Comparison of ENCODE assay signal across 9 cellular contexts in the genomic region with DNA sequence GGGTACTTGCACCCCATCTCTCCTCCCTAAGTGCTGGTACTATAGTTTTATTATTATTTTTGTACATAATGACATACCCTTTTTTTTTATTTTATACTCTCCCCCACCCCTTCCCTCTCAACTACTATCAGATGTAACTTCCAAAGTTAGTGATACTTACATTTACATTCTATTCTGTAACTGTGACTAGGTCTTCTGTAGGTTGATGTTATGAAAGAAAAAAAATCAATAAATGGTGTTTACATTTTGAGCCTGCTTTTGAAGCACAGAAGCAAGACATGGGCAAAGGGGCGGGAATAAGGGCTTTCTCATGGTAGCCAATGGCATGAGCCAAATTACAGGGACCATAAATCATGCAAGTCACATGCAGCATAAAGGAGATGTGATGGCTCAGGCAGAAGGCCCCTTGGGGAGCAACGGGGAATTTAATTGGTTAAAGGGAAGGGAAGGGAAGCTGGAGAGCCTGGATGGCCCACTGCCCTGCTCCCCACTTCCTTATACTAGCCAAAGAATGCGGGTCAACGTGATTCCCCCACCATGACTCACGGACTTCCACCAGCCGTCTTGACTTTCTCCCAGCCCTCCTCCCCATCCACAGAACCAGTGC. TPM values are rescaled to one million over a fixed set of nuclear protein-coding genes. Genes with fewer than 3 reads are reported as not detected.
DNase-seq lines count a peak whose midpoint lies in the region; ATAC-seq and TF ChIP-seq lines count a peak whose summit lies in the region.
"Had no signal": no experiment of that assay in that cellular context is flagged by ENCODE, and none has a peak within 500 bp of the region (broad histone marks: within the 10 kb centered on the region; RNA-seq: fewer than 3 reads in every experiment).

No MANE protein-coding gene starts in this region.

- H3K9ac ChIP-seq in Karpas-422 (ENCODE audit: low read length) (no peak overlapping the region), neural progenitor cell (no peak overlapping the region)

- H3K4me1 Mint-ChIP-seq in Calu3 (ENCODE audit: low read depth, unreplicated experiment) (peaks cover 62% of the 10 kb centered on the region), neural progenitor cell (peaks cover 17% of the 10 kb centered on the region)
- H3K4me1 Mint-ChIP-seq in effector memory CD8-positive, alpha-beta T cell (ENCODE audit: low read depth in 2 of 2): peaks cover 17 to 25% of the 10 kb centered on the region in 2 donors

- DNase-seq in Calu3: peak; percentile 97
- peak; percentile 67 for DNase-seq in Karpas-422
- DNase-seq in astrocyte of the hippocampus (ENCODE audit: low read depth, low spot score): peak; percentile 83
- DNase-seq in neural progenitor cell (ENCODE audit: low spot score): no peak
- no peak for DNase-seq in effector memory CD8-positive, alpha-beta T cell
- DNase-seq in NCI-H2196 treated with DMSO at 0.1 percent for 48 hours (lab: John Stamatoyannopoulos, UW; ENCODE audit: unreplicated experiment): no peak
- no peak for DNase-seq in stimulated activated CD4-positive, alpha-beta T cell treated with anti-CD3 and anti-CD28 coated beads, Interleukin-2, amount 100 ng/mL, for 48 hours
- no peak for DNase-seq in NCI-H1092 treated with DMSO at 0.1 percent for 48 hours (lab: John Stamatoyannopoulos, UW)

- ATAC-seq in effector memory CD8-positive, alpha-beta T cell (replicated peaks): no peak

- CTCF ChIA-PET in Calu3 (lab: Charles Lee): interaction anchor here (0.6 to 5.4 kb wide), 3 partner anchors 26 to 211 kb away, joined by 3 to 36 read pairs (median 4); a partner anchor contains a TSS

- intact Hi-C loops in Calu3 (cut with micrococcal nuclease; ENCODE audit: unreplicated experiment): loop anchor here (5.0 kb wide), 1 partner anchor 54 kb away; a partner anchor contains a TSS

- H3K27me3 Mint-ChIP-seq in Calu3 (ENCODE audit: unreplicated experiment) (no peaks in the 10 kb centered on the region), neural progenitor cell (ENCODE audit: insufficient read depth, low read depth) (no peaks in the 10 kb centered on the region)
- H3K27me3 Mint-ChIP-seq in effector memory CD8-positive, alpha-beta T cell: no peaks in the 10 kb centered on the region

- no peak overlapping the region for H2AFZ ChIP-seq in Karpas-422 (ENCODE audit: low read length)
- H2AFZ ChIP-seq in neural progenitor cell (replicated peaks): no peak overlapping the region

- H3K36me3 ChIP-seq in Karpas-422 (ENCODE audit: insufficient read depth, low read length) (no peaks in the 10 kb centered on the region), neural progenitor cell (no peaks in the 10 kb centered on the region)

- H3K4me2 ChIP-seq in Karpas-422 (ENCODE audit: low read depth, low read length, poor library complexity, severe bottlenecking) (no peak overlapping the region), neural progenitor cell (no peak overlapping the region)

- no peak overlapping the region for H3K4me3 ChIP-seq in Karpas-422 (ENCODE audit: low read length)
- no peak overlapping the region for H3K4me3 ChIP-seq in neural progenitor cell

- H3K36me3 Mint-ChIP-seq in Calu3 (ENCODE audit: insufficient read depth, unreplicated experiment) (peaks cover 36% of the 10 kb centered on the region), neural progenitor cell (peaks cover 2% of the 10 kb centered on the region)
- H3K36me3 Mint-ChIP-seq in effector memory CD8-positive, alpha-beta T cell (ENCODE audit: insufficient read depth): peaks cover 11% of the 10 kb centered on the region

- H3K27ac ChIP-seq in Karpas-422 (ENCODE audit: low read length): no peak overlapping the region
- H3K27ac ChIP-seq in neural progenitor cell: no peak overlapping the region
- H3K27ac ChIP-seq: VCaP had no signal

- H3K27me3 ChIP-seq in Karpas-422 (ENCODE audit: low read length) (no peaks in the 10 kb centered on the region), neural progenitor cell (peaks cover 16% of the 10 kb centered on the region)

- no peaks in the 10 kb centered on the region for H3K9me2 ChIP-seq in Karpas-422 (replicated peaks; ENCODE audit: insufficient read depth, low read length)

- H3K9me3 Mint-ChIP-seq in Calu3 (ENCODE audit: low read depth, unreplicated experiment): peaks cover 2% of the 10 kb centered on the region
- peaks cover 17% of the 10 kb centered on the region for H3K9me3 Mint-ChIP-seq in neural progenitor cell
- peaks cover 1 to 6% of the 10 kb centered on the region in 2 donors for H3K9me3 Mint-ChIP-seq in effector memory CD8-positive, alpha-beta T cell

- TF ChIP-seq CTCF in Calu3 (IDR thresholded peaks at IDR 0.05; ENCODE audit: unreplicated experiment): no peak
- no peak for TF ChIP-seq CTCF in neural progenitor cell (IDR thresholded peaks at IDR 0.05)

- H3K4me3 Mint-ChIP-seq in Calu3 (ENCODE audit: low read depth, unreplicated experiment): peak overlapping the region; percentile 87
- H3K4me3 Mint-ChIP-seq in neural progenitor cell: peak overlapping the region; percentile 3
- H3K4me3 Mint-ChIP-seq in effector memory CD8-positive, alpha-beta T cell: peak overlapping the region in 1 of 2 donors; percentile 22

- H3K27ac Mint-ChIP-seq in Calu3 (ENCODE audit: unreplicated experiment): peak overlapping the region; percentile 88
- H3K27ac Mint-ChIP-seq in neural progenitor cell: no peak overlapping the region
- H3K27ac Mint-ChIP-seq in effector memory CD8-positive, alpha-beta T cell: peak overlapping the region in 1 of 2 donors; percentile 29

- no TSS peak for BruUV-seq in Calu3 (replicated peaks; lab: Mats Ljungman, UMichigan)

- H3K9me3 ChIP-seq in Karpas-422 (ENCODE audit: low read length) (no peaks in the 10 kb centered on the region), neural progenitor cell (ENCODE audit: low read depth) (no peaks in the 10 kb centered on the region)

- peaks cover 19% of the 10 kb centered on the region for H3K79me2 ChIP-seq in Karpas-422 (ENCODE audit: low read length)
- H3K79me2 ChIP-seq in neural progenitor cell (ENCODE audit: low read depth): no peaks in the 10 kb centered on the region

- H4K20me1 ChIP-seq in Karpas-422 (ENCODE audit: insufficient read depth, low read depth, low read length): no peaks in the 10 kb centered on the region
- no peaks in the 10 kb centered on the region for H4K20me1 ChIP-seq in neural progenitor cell (ENCODE audit: low read depth)

- H3K4me1 ChIP-seq in Karpas-422 (ENCODE audit: low read length) (peaks cover 50% of the 10 kb centered on the region), neural progenitor cell (peaks cover 13% of the 10 kb centered on the region)

- H3F3A ChIP-seq in neural progenitor cell (ENCODE audit: low read depth): peaks cover 17% of the 10 kb centered on the region

RNA-seq across cellular contexts. Expression of a gene that starts 2.4 kb away (rescaled TPM):
- total RNA-seq in Calu3 (2022): 148 and 156 TPM in 2 replicates
- 63.5 and 67.7 TPM in 2 replicates for total RNA-seq in Karpas-422 (2014; rRNA removed; shearing (Covaris generic); ENCODE audit: low replicate concordance)
- 15.2 and 28.8 TPM in 2 replicates for total RNA-seq in neural progenitor cell (ENCODE audit: low replicate concordance)

RNA-seq across cellular contexts. Expression of a gene that starts 26.3 kb away (rescaled TPM):
- 205 and 212 TPM in 2 replicates for total RNA-seq in Calu3 (2022)
- total RNA-seq in Karpas-422 (2014; rRNA removed; shearing (Covaris generic); ENCODE audit: low replicate concordance): 53.3 and 68.0 TPM in 2 replicates
- 57.0 and 63.8 TPM in 2 replicates for total RNA-seq in neural progenitor cell (ENCODE audit: low replicate concordance)

RNA-seq across cellular contexts. Expression of a gene that starts 45.0 kb away (rescaled TPM):
- total RNA-seq in Calu3 (2022): not detected in 2 replicates
- total RNA-seq in Karpas-422 (2014; rRNA removed; shearing (Covaris generic); ENCODE audit: low replicate concordance): not detected in 2 replicates
- total RNA-seq in neural progenitor cell (ENCODE audit: low replicate concordance): not detected in 2 replicates

RNA-seq across cellular contexts. Expression of a gene that starts 50.6 kb away (rescaled TPM):
- total RNA-seq in Calu3 (2022): 32.6 and 33.5 TPM in 2 replicates
- 10.6 and 18.8 TPM in 2 replicates for total RNA-seq in Karpas-422 (2014; rRNA removed; shearing (Covaris generic); ENCODE audit: low replicate concordance)
- 26.6 and 31.3 TPM in 2 replicates for total RNA-seq in neural progenitor cell (ENCODE audit: low replicate concordance)

RNA-seq across cellular contexts. Expression of a gene that starts 50.7 kb away (rescaled TPM):
- total RNA-seq in Calu3 (2022): 79.0 and 84.0 TPM in 2 replicates
- total RNA-seq in Karpas-422 (2014; rRNA removed; shearing (Covaris generic); ENCODE audit: low replicate concordance): 22.3 and 48.6 TPM in 2 replicates
- total RNA-seq in neural progenitor cell (ENCODE audit: low replicate concordance): 39.1 and 50.4 TPM in 2 replicates

Comparison
In these comparisons a context has a peak if more than half of its experiments do, and no peak if none do; other contexts are left out.
1. DNase-seq: peak in Calu3 (single experiment), Karpas-422 (single experiment) and astrocyte of the hippocampus (single experiment); none in neural progenitor cell (single experiment), effector memory CD8-positive, alpha-beta T cell (0 of 3), NCI-H2196 treated with DMSO at 0.1 percent for 48 hours (single experiment), stimulated activated CD4-positive, alpha-beta T cell treated with anti-CD3 and anti-CD28 coated beads, Interleukin-2, amount 100 ng/mL, for 48 hours (0 of 2) and NCI-H1092 treated with DMSO at 0.1 percent for 48 hours (single experiment).